ENCODE assay signal across 9 cellular contexts in the genomic region with DNA sequence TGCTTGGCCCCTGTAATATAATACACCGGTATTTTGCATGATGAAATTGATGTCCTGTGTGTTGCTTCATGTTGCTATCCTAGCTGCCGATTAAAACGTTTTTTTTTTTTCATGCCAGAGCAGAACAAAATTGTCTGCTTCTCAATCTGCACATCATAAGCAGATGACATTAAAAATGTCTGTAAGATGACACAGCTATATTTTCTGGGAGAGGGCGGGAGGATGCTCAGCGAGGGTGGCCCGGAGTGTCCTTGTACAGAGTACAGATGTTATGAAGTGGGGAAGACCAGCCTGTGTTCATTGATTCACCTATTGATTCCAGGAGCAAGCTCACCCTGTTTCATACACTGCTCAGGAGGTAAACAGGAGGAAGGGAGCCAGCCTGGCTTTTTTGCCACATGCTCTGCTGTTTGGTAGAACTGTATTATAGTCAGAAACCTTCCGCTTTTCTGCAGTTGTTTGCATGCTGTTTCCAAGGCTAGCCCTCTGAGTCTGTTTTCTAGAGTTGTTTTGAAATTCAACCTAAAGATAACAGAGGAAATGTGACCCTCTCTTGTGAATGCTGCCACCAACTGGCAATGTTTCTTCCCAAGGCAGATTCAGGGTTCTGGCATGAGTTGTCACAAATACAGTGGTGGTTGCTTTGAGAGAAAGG. TPM values are rescaled to one million over a fixed set of nuclear protein-coding genes. Genes with fewer than 3 reads are reported as not detected.
DNase-seq lines count a peak whose midpoint lies in the region; ATAC-seq, FAIRE-seq and TF ChIP-seq lines count a peak whose summit lies in the region.
"Had no signal": no experiment of that assay in that cellular context is flagged by ENCODE, and none has a peak within 500 bp of the region (broad histone marks: within the 10 kb centered on the region; RNA-seq: fewer than 3 reads in every experiment).

No MANE protein-coding gene starts in this region.

- H3K4me1 Mint-ChIP-seq in activated CD8-positive, alpha-beta memory T cell treated with anti-CD3 and anti-CD28 coated beads, Interleukin-2, amount 10 ng/mL, durations not matched to agents 7 days and 5 days = peaks cover 20% of the 10 kb centered on the region

- TF ChIP-seq POLR2A in GM12891 (IDR thresholded peaks at IDR 0.05; ENCODE audit: low read depth, low read length) = no peak

- H3K9ac ChIP-seq in subcutaneous abdominal adipose tissue (ENCODE audit: low read length in 5 of 5) = no peak overlapping the region

- no peaks in the 10 kb centered on the region for H3K36me3 Mint-ChIP-seq in activated CD8-positive, alpha-beta memory T cell treated with anti-CD3 and anti-CD28 coated beads, Interleukin-2, amount 10 ng/mL, durations not matched to agents 7 days and 5 days
- H3K36me3 Mint-ChIP-seq: activated naive CD8-positive, alpha-beta T cell had no signal

- H3K4me1 ChIP-seq in subcutaneous abdominal adipose tissue (ENCODE audit: control insufficient read depth in 5 of 5, insufficient read depth in 5 of 5, low read length in 5 of 5) = peaks cover 0 to 27% (median 13%) of the 10 kb centered on the region in 5 donors

- no peak overlapping the region for H3K4me3 ChIP-seq in subcutaneous abdominal adipose tissue (ENCODE audit: low read depth in 1 of 5, low read length in 5 of 5)

- H3K36me3 ChIP-seq in subcutaneous abdominal adipose tissue (ENCODE audit: control insufficient read depth in 5 of 5, insufficient read depth in 5 of 5, low read length in 5 of 5) = no peaks in the 10 kb centered on the region

- CTCF ChIA-PET in activated CD8-positive, alpha-beta memory T cell treated with anti-CD3 and anti-CD28 coated beads, Interleukin-2, amount 10 ng/mL, durations not matched to agents 7 days and 5 days (lab: Charles Lee) = interaction anchor here (1.6 kb wide), 1 partner anchor 10 kb away, joined by 4 read pairs; no protein-coding TSS in a partner anchor

- H3K27ac Mint-ChIP-seq in activated CD8-positive, alpha-beta memory T cell treated with anti-CD3 and anti-CD28 coated beads, Interleukin-2, amount 10 ng/mL, durations not matched to agents 7 days and 5 days = no peak overlapping the region
- H3K27ac Mint-ChIP-seq: activated naive CD8-positive, alpha-beta T cell had no signal

- no peak for ATAC-seq in activated CD8-positive, alpha-beta memory T cell treated with anti-CD3 and anti-CD28 coated beads, Interleukin-2, amount 10 ng/mL, durations not matched to agents 7 days and 5 days
- peak; percentile 51 for ATAC-seq in SK-N-SH treated with all-trans-retinoic acid at 6 μM for 48 hours

- H3K4me3 Mint-ChIP-seq in activated CD8-positive, alpha-beta memory T cell treated with anti-CD3 and anti-CD28 coated beads, Interleukin-2, amount 10 ng/mL, durations not matched to agents 7 days and 5 days = no peak overlapping the region
- H3K4me3 Mint-ChIP-seq: activated naive CD8-positive, alpha-beta T cell had no signal

- H3K27me3 Mint-ChIP-seq in activated CD8-positive, alpha-beta memory T cell treated with anti-CD3 and anti-CD28 coated beads, Interleukin-2, amount 10 ng/mL, durations not matched to agents 7 days and 5 days = peaks cover 35% of the 10 kb centered on the region

- no peaks in the 10 kb centered on the region for H3K9me3 ChIP-seq in subcutaneous abdominal adipose tissue (ENCODE audit: control insufficient read depth in 5 of 5, low read length in 5 of 5)

- H3K27me3 ChIP-seq in subcutaneous abdominal adipose tissue (ENCODE audit: control insufficient read depth in 5 of 5, insufficient read depth in 4 of 5, low read length in 5 of 5) = peaks cover 0 to 10% (median 0%) of the 10 kb centered on the region in 5 donors

- H3K9me3 Mint-ChIP-seq in activated CD8-positive, alpha-beta memory T cell treated with anti-CD3 and anti-CD28 coated beads, Interleukin-2, amount 10 ng/mL, durations not matched to agents 7 days and 5 days (ENCODE audit: low read depth) = no peaks in the 10 kb centered on the region

- FAIRE-seq in GM12891 (lab: Jason Lieb, UNC) = no peak

- DNase-seq in activated CD8-positive, alpha-beta memory T cell treated with anti-CD3 and anti-CD28 coated beads, Interleukin-2, amount 50 U/mL, for 4 hours = peak; percentile 20
- DNase-seq in activated CD8-positive, alpha-beta memory T cell treated with anti-CD3 and anti-CD28 coated beads, Interleukin-2, amount 10 ng/mL, durations not matched to agents 7 days and 5 days = no peak
- peak; percentile 19 for DNase-seq in NCI-H1092 (lab: John Stamatoyannopoulos, UW)
- DNase-seq in fibroblast of gingiva (ENCODE audit: low read depth) = peak; percentile 73
- DNase-seq in GM12891 (ENCODE audit: insufficient read length, low spot score) = no peak
- no peak for DNase-seq in AG20443 (ENCODE audit: low spot score)

- H3K27ac ChIP-seq in subcutaneous abdominal adipose tissue (ENCODE audit: low read depth, low read length) = peak overlapping the region; percentile 77

TF ChIP-seq in SK-N-SH treated with all-trans-retinoic acid at 6 μM for 48 hours, 23 proteins besides CTCF, POLR2A, EP300 and RAD21:
- no peak for TF ChIP-seq ESRRG (CRISPR knock-in tag; IDR thresholded peaks at IDR 0.05)
- TF ChIP-seq TCF4 (CRISPR knock-in tag; IDR thresholded peaks at IDR 0.05; ENCODE audit: borderline replicate concordance) = peak; percentile 31; the same call in 1 of the 2 replicates

TF ChIP-seq in GM12891, 5 proteins besides CTCF, POLR2A, EP300 and RAD21:
- TF ChIP-seq POU2F2 (IDR thresholded peaks at IDR 0.05; ENCODE audit: low read depth, low read length) = no peak
- no peak for TF ChIP-seq POLR2AphosphoS5 (IDR thresholded peaks at IDR 0.05; ENCODE audit: low read depth, low read length)
- TF ChIP-seq TAF1 (IDR thresholded peaks at IDR 0.05; ENCODE audit: low read depth, low read length) = no peak
- TF ChIP-seq SPI1 (IDR thresholded peaks at IDR 0.05; ENCODE audit: low read depth, low read length) = no peak

RNA-seq across cellular contexts. Expression of gene IRS2, which starts 4.7 kb away (rescaled TPM):
- 1 to 10 TPM; 1.6 to 2.0 TPM for total RNA-seq in activated CD8-positive, alpha-beta memory T cell treated with anti-CD3 and anti-CD28 coated beads, Interleukin-2, amount 10 ng/mL, durations not matched to agents 7 days and 5 days
- polyA plus RNA-seq in GM12891 (2012; ENCODE audit: low read depth, missing spikeins) = 0.01 TPM

Comparison
In these comparisons a context has a peak if more than half of its experiments do, and no peak if none do; other contexts are left out.
1. DNase-seq: peak in activated CD8-positive, alpha-beta memory T cell treated with anti-CD3 and anti-CD28 coated beads, Interleukin-2, amount 50 U/mL, for 4 hours (single experiment), NCI-H1092 (single experiment) and fibroblast of gingiva (single experiment); none in activated CD8-positive, alpha-beta memory T cell treated with anti-CD3 and anti-CD28 coated beads, Interleukin-2, amount 10 ng/mL, durations not matched to agents 7 days and 5 days (single experiment), GM12891 (single experiment) and AG20443 (single experiment).